In genomic region chr9:78031826-78032598, GRCh38 we compare ENCODE assay signal across 1 cellular context.
A peak's percentile ranks its signal among the peaks of the same experiment; 100 is the strongest.
TF ChIP-seq lines count a peak whose summit lies in the region.

No MANE protein-coding gene starts in this region.

TF ChIP-seq in HEK293, 187 proteins besides CTCF, POLR2A, EP300 and RAD21 (continued from another document):
- TF ChIP-seq ZBTB6 (tag by site-specific recombination; IDR thresholded peaks at IDR 0.05), result no peak
- peak; percentile 73 for TF ChIP-seq ZFHX2 (tag by site-specific recombination; conservative IDR thresholded peaks at IDR 0.05)
- TF ChIP-seq ZNF423 (tag by site-specific recombination; IDR thresholded peaks at IDR 0.05), result no peak
- TF ChIP-seq ZNF416 (tag by site-specific recombination; IDR thresholded peaks at IDR 0.05), result no peak
- TF ChIP-seq ZBTB21 (tag by site-specific recombination; IDR thresholded peaks at IDR 0.05), result no peak
